1 cellular context compared by ENCODE assay signal in genomic region chr1:147515046-147515869, GRCh38.
TF ChIP-seq lines count a peak whose summit lies in the region.

No MANE protein-coding gene starts in this region.

TF ChIP-seq in SK-N-SH treated with all-trans-retinoic acid at 6 μM for 48 hours, 23 proteins besides CTCF, POLR2A, EP300 and RAD21 (continued from another document):
- TF ChIP-seq PATZ1 (CRISPR knock-in tag; IDR thresholded peaks at IDR 0.05; ENCODE audit: borderline replicate concordance), result no peak
- no peak for TF ChIP-seq CSDC2 (CRISPR knock-in tag; IDR thresholded peaks at IDR 0.05)
- no peak for TF ChIP-seq ESRRG (CRISPR knock-in tag; IDR thresholded peaks at IDR 0.05)
- TF ChIP-seq CSRNP3 (CRISPR knock-in tag; IDR thresholded peaks at IDR 0.05), result no peak
- no peak for TF ChIP-seq GLIS3 (CRISPR knock-in tag; IDR thresholded peaks at IDR 0.05)
- no peak for TF ChIP-seq TOX (CRISPR knock-in tag; IDR thresholded peaks at IDR 0.05; ENCODE audit: borderline replicate concordance)
- TF ChIP-seq ZC3H10 (CRISPR knock-in tag; IDR thresholded peaks at IDR 0.05), result no peak
- TF ChIP-seq TSHZ2 (CRISPR knock-in tag; IDR thresholded peaks at IDR 0.05), result no peak
- no peak for TF ChIP-seq ZFP3 (CRISPR knock-in tag; IDR thresholded peaks at IDR 0.05)
- no peak for TF ChIP-seq RARB (CRISPR knock-in tag; IDR thresholded peaks at IDR 0.05)
- TF ChIP-seq ZNF8 (CRISPR knock-in tag; IDR thresholded peaks at IDR 0.05), result no peak
- TF ChIP-seq ARNTL (CRISPR knock-in tag; IDR thresholded peaks at IDR 0.05; ENCODE audit: borderline replicate concordance, low read depth), result no peak
- TF ChIP-seq TCF4 (CRISPR knock-in tag; IDR thresholded peaks at IDR 0.05; ENCODE audit: borderline replicate concordance), result no peak
- TF ChIP-seq ZNF565 (CRISPR knock-in tag; conservative IDR thresholded peaks at IDR 0.05; ENCODE audit: low read depth), result no peak
